In the genomic region with DNA sequence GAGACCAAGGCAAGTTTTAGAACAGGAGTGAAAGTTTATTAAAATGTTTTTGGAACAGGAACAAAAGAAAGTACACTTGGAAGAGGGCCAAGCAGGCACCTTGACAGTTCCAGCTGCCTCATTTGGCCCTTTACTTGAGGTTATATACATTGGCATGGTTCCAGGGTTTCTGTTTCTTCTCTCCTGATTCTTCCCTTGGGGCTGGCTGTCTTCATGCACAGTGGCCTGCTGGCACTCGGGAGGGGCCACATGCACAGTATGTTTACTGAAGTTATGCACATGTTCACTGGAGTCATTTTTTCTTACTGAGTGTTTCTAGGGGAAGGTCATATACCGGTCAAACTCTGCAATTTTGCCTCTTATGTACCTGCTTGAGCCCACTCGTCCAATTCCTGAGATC, we compare ENCODE assay signal across 17 cellular contexts.
DNase-seq lines count a peak whose midpoint lies in the region; ATAC-seq, FAIRE-seq and TF ChIP-seq lines count a peak whose summit lies in the region.
"Had no signal": no experiment of that assay in that cellular context is flagged by ENCODE, and none has a peak within 500 bp of the region (broad histone marks: within the 10 kb centered on the region; RNA-seq: fewer than 3 reads in every experiment).

No MANE protein-coding gene starts in this region.

- no peak overlapping the region for H3K4me3 ChIP-seq in pancreas
- H3K4me3 ChIP-seq: lower lobe of right lung had no signal

- no peak for TF ChIP-seq CTCF in VCaP (conservative IDR thresholded peaks at IDR 0.05)
- TF ChIP-seq CTCF in pancreas (IDR thresholded peaks at IDR 0.05), result no peak
- no peak for TF ChIP-seq CTCF in HFFc6 (IDR thresholded peaks at IDR 0.05)
- TF ChIP-seq CTCF in GM13976 (IDR thresholded peaks at IDR 0.05; ENCODE audit: borderline replicate concordance, control extremely low read depth, extremely low read depth, insufficient read depth, missing control alignments), result no peak

- no peak for FAIRE-seq in pancreas (lab: Jason Lieb, UNC)
- FAIRE-seq: GM18507, TTC549 had no signal

- 21 to 24% methylated on average over 3 of the region's 3 CpGs for WGBS in pancreas, 2 donors

- peak in 3 of 4 donors; percentile 25 to 58 (median 52) for ATAC-seq in pancreas
- no peak for ATAC-seq in HG02938 (IDR thresholded peaks at IDR 0.05; ENCODE audit: unreplicated experiment)
- ATAC-seq: stimulated activated naive B cell treated with anti-CD40 and anti-IgM and Interleukin-4, amounts not matched to agents 10 μg/mL and 1 μg/mL and 100 μg/mL, for 72 hours had no signal

- H3K4me3 Mint-ChIP-seq in HFFc6, result no peak overlapping the region
- H3K4me3 Mint-ChIP-seq: activated T-helper 1 cell treated with anti-CD3 and anti-CD28 coated beads, Interleukin-12 subunit alpha, Interleukin-12 subunit beta, Interleukin-2, Interleukin-4 antibody, amounts not matched to agents 30 ng/mL and 10 ng/mL and 1 ng/mL, durations not matched to agents 14 hours and 24 hours and 36 hours; CD4-positive, CD25-positive, alpha-beta regulatory T cell; stimulated activated naive B cell treated with anti-CD40 and anti-IgM and Interleukin-4, amounts not matched to agents 10 μg/mL and 1 μg/mL and 100 μg/mL, for 72 hours had no signal

- no peaks in the 10 kb centered on the region for H3K9me3 ChIP-seq in pancreas
- H3K9me3 ChIP-seq: lower lobe of right lung had no signal

- peak; percentile 64 for DNase-seq in DMS79 treated with DMSO at 0.1 percent for 48 hours (lab: John Stamatoyannopoulos, UW)
- peak; percentile 41 for DNase-seq in NCI-H2029 (lab: John Stamatoyannopoulos, UW)
- DNase-seq in pancreas, result no peak
- DNase-seq in HFFc6, result no peak
- no peak for DNase-seq in GM13976 (ENCODE audit: low spot score)
- DNase-seq: activated CD4-positive, alpha-beta T cell treated with anti-CD3 and anti-CD28 coated beads, Interleukin-2, amount 50 U/mL, for 48 hours; CD4-positive, CD25-positive, alpha-beta regulatory T cell; cortex of kidney; lower lobe of right lung; NCI-H526 treated with DMSO at 0.1 percent for 48 hours; Right ventricle myocardium superior; stimulated activated naive B cell treated with anti-CD40 and anti-IgM and Interleukin-4, amounts not matched to agents 10 μg/mL and 1 μg/mL and 100 μg/mL, for 72 hours had no signal

- peaks cover 38% of the 10 kb centered on the region for H3K9me3 Mint-ChIP-seq in HFFc6
- H3K9me3 Mint-ChIP-seq: activated T-helper 1 cell treated with anti-CD3 and anti-CD28 coated beads, Interleukin-12 subunit alpha, Interleukin-12 subunit beta, Interleukin-2, Interleukin-4 antibody, amounts not matched to agents 30 ng/mL and 10 ng/mL and 1 ng/mL, durations not matched to agents 14 hours and 24 hours and 36 hours had no signal

- H3K27ac ChIP-seq in VCaP, result peak overlapping the region; percentile 49
- no peak overlapping the region for H3K27ac ChIP-seq in pancreas
- H3K27ac ChIP-seq: lower lobe of right lung had no signal

- no peaks in the 10 kb centered on the region for H3K27me3 Mint-ChIP-seq in HFFc6 (ENCODE audit: insufficient read depth)
- H3K27me3 Mint-ChIP-seq: CD4-positive, CD25-positive, alpha-beta regulatory T cell; stimulated activated naive B cell treated with anti-CD40 and anti-IgM and Interleukin-4, amounts not matched to agents 10 μg/mL and 1 μg/mL and 100 μg/mL, for 72 hours had no signal

- intact Hi-C loops in pancreas (cut with DNase I), result no loop called here

- no peaks in the 10 kb centered on the region for H3K27me3 ChIP-seq in pancreas

- H3K4me1 Mint-ChIP-seq in HFFc6 (ENCODE audit: low read depth), result no peaks in the 10 kb centered on the region
- H3K4me1 Mint-ChIP-seq: CD4-positive, CD25-positive, alpha-beta regulatory T cell; stimulated activated naive B cell treated with anti-CD40 and anti-IgM and Interleukin-4, amounts not matched to agents 10 μg/mL and 1 μg/mL and 100 μg/mL, for 72 hours had no signal

- no peaks in the 10 kb centered on the region; the same call in 1 of the 2 replicates for H3K36me3 Mint-ChIP-seq in HFFc6 (ENCODE audit: low read depth)
- H3K36me3 Mint-ChIP-seq: CD4-positive, CD25-positive, alpha-beta regulatory T cell; stimulated activated naive B cell treated with anti-CD40 and anti-IgM and Interleukin-4, amounts not matched to agents 10 μg/mL and 1 μg/mL and 100 μg/mL, for 72 hours had no signal

- no peaks in the 10 kb centered on the region for H3K4me1 ChIP-seq in pancreas
- H3K4me1 ChIP-seq: lower lobe of right lung had no signal

- no peaks in the 10 kb centered on the region for H3K36me3 ChIP-seq in pancreas
- H3K36me3 ChIP-seq: lower lobe of right lung had no signal

- H3K27ac Mint-ChIP-seq in HFFc6, result no peak overlapping the region
- H3K27ac Mint-ChIP-seq: activated T-helper 1 cell treated with anti-CD3 and anti-CD28 coated beads, Interleukin-12 subunit alpha, Interleukin-12 subunit beta, Interleukin-2, Interleukin-4 antibody, amounts not matched to agents 30 ng/mL and 10 ng/mL and 1 ng/mL, durations not matched to agents 14 hours and 24 hours and 36 hours; CD4-positive, CD25-positive, alpha-beta regulatory T cell; stimulated activated naive B cell treated with anti-CD40 and anti-IgM and Interleukin-4, amounts not matched to agents 10 μg/mL and 1 μg/mL and 100 μg/mL, for 72 hours had no signal

- in situ Hi-C loops in GM13976 (cut with MboI; ENCODE audit: low sequenced_read_pairs, unreplicated experiment), result no loop called here

Comparison
In these comparisons a context has a peak if more than half of its experiments do, and no peak if none do; other contexts are left out.
1. DNase-seq: peak in DMS79 treated with DMSO at 0.1 percent for 48 hours (single experiment) and NCI-H2029 (single experiment); none in pancreas (0 of 6), HFFc6 (single experiment) and GM13976 (single experiment).